In the genomic region with DNA sequence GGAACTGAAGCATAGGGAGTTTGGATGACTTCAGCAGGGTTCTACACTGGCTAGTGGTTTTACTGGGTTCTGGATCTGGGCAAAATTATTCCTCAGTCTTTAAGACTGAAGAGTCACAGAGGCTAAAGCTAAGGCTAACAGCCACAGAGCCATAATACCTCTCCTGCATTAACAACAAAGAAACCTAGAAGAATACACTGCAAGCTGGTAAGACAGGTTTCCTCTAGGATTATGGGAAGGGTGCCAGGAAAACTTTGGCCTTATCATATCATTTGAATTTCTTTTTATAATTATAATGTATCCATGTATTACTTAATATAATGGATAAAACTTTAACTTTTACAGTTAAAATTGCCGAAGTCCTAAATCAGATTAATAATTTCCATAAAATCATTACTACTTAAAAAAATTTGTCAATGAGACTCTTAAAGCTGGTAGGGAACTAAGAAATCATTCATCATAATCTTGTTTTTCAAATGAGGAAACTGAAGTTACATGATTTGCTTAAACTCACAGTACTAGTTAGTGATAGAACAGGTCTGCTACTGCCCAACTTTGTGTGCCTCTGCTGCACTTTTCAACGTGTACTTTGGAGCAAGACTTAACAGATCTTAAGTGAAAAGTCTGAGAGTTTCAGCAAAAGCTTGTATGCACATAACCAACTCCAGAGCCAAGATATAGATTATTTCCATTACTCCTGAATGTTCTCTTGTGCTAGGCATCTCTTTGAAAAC, we compare ENCODE assay signal across 1 cellular context.
TF ChIP-seq lines count a peak whose summit lies in the region.

No MANE protein-coding gene starts in this region.

TF ChIP-seq in HepG2, 621 proteins besides CTCF, POLR2A, EP300 and RAD21 (continued from another document):
- TF ChIP-seq, protein P1, sequence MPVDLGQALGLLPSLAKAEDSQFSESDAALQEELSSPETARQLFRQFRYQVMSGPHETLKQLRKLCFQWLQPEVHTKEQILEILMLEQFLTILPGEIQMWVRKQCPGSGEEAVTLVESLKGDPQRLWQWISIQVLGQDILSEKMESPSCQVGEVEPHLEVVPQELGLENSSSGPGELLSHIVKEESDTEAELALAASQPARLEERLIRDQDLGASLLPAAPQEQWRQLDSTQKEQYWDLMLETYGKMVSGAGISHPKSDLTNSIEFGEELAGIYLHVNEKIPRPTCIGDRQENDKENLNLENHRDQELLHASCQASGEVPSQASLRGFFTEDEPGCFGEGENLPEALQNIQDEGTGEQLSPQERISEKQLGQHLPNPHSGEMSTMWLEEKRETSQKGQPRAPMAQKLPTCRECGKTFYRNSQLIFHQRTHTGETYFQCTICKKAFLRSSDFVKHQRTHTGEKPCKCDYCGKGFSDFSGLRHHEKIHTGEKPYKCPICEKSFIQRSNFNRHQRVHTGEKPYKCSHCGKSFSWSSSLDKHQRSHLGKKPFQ (CRISPR knock-in tag; IDR thresholded peaks at IDR 0.05; ENCODE audit: insufficient replicate concordance): no peak
- TF ChIP-seq FOXA1 (IDR thresholded peaks at IDR 0.05) (no peak), FOXA1 (CRISPR knock-in tag; IDR thresholded peaks at IDR 0.05) (no peak), GPN1 (CRISPR knock-in tag; IDR thresholded peaks at IDR 0.05; ENCODE audit: borderline replicate concordance) (no peak), ZNF563 (CRISPR knock-in tag; IDR thresholded peaks at IDR 0.05) (no peak), ATM (IDR thresholded peaks at IDR 0.05; ENCODE audit: borderline replicate concordance) (no peak), ZNF44 (CRISPR knock-in tag; IDR thresholded peaks at IDR 0.05) (no peak), ZNF577 (CRISPR knock-in tag; IDR thresholded peaks at IDR 0.05; ENCODE audit: borderline replicate concordance, low read depth) (no peak)
- TF ChIP-seq, protein P2, sequence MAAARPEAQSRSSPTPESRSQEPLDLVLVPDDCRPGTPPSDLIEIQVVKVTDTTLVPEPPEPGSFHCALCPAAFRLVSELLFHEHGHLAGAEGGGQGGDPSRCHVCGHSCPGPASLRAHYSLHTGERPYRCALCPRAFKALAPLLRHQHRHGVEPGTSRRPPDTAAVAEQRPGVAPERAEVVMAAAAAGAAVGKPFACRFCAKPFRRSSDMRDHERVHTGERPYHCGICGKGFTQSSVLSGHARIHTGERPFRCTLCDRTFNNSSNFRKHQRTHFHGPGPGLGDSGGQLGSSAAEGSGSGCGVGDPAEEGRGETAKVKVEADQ (CRISPR knock-in tag; IDR thresholded peaks at IDR 0.05; ENCODE audit: borderline replicate concordance): no peak
